Comparison of ENCODE assay signal across 1 cellular context in the genomic region with DNA sequence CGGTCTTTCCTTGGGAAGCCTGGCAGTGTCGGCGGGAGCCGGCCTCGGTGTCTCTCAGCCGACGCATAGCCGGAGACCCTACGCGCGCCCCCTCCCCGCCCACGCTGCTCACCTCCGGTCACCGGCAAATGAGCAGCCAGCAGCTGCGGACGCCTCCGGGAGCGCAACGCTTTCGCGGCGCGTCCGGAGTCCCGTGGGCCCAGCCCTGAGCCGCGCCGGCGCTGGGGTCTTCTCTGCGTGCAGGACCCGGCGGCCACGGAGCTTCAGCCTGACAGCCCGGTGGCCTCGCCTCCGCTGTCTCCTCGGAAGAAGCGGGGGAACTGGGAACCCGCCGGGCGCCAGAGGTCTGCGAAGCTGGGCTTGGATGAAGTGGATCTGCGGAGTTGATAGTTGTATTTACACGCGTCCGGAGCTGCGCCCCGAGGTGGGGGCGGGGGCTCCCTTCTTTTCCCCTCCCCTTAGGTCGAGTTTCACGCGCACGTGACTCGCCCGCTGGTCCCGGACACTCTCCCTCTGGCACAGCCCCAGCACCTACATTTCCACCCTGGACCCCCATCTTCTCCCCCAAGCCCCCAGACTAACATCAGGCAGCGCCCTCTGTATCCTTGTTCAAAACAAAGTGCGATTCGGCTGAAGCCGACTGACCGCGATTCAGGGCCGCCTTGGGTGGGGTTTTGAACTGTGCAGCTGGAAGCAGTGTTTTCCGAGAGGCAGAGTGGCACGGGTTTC.
TF ChIP-seq lines count a peak whose summit lies in the region.

A gene (minus strand): TSS at position 371 of the 729 bp plus-strand sequence. CDS start 1,591 bp downstream, outside the sequence.

TF ChIP-seq in HepG2, 621 proteins besides CTCF, POLR2A, EP300 and RAD21 (continued from another document and continues in another):
- TF ChIP-seq ZSCAN30 (CRISPR knock-in tag; IDR thresholded peaks at IDR 0.05) (0 out of 2 replicates have a peak, but pooled peaks have one; percentile 62), RORA (CRISPR knock-in tag; IDR thresholded peaks at IDR 0.05) (no peak), STAT5B (CRISPR knock-in tag; IDR thresholded peaks at IDR 0.05) (no peak), HDAC6 (IDR thresholded peaks at IDR 0.05; ENCODE audit: low read depth, low read length) (no peak), TAF15 (IDR thresholded peaks at IDR 0.05; ENCODE audit: low read depth, low read length, poor library complexity, severe bottlenecking) (no peak), ZNF382 (CRISPR knock-in tag; IDR thresholded peaks at IDR 0.05; ENCODE audit: borderline replicate concordance) (no peak), ZNF101 (CRISPR knock-in tag; IDR thresholded peaks at IDR 0.05; ENCODE audit: borderline replicate concordance, low read depth) (no peak), ZNF20 (CRISPR knock-in tag; IDR thresholded peaks at IDR 0.05) (peak; percentile 74; the same call in 1 of the 2 replicates), HDAC2 (CRISPR knock-in tag; IDR thresholded peaks at IDR 0.05) (peak; percentile 11; the same call in 1 of the 2 replicates), GZF1 (CRISPR knock-in tag; IDR thresholded peaks at IDR 0.05) (no peak), ZNF746 (CRISPR knock-in tag; IDR thresholded peaks at IDR 0.05) (peak; percentile 52; the same call in 1 of the 2 replicates), TOPORS (CRISPR knock-in tag; IDR thresholded peaks at IDR 0.05) (no peak), ZNF530 (CRISPR knock-in tag; IDR thresholded peaks at IDR 0.05; ENCODE audit: low read depth) (0 out of 2 replicates have a peak, but pooled peaks have one; percentile 70), ZNF788 (CRISPR knock-in tag; IDR thresholded peaks at IDR 0.05; ENCODE audit: borderline replicate concordance) (peak; percentile 50; the same call in 1 of the 2 replicates), KDM3A (CRISPR knock-in tag; IDR thresholded peaks at IDR 0.05; ENCODE audit: low read depth) (0 out of 2 replicates have a peak, but pooled peaks have one; percentile 40), POLR2AphosphoS5 (IDR thresholded peaks at IDR 0.05; ENCODE audit: low read depth, low read length) (peak; percentile 78), TARDBP (CRISPR knock-in tag; IDR thresholded peaks at IDR 0.05) (peak; percentile 58; the same call in 1 of the 2 replicates), DNMT3B (CRISPR knock-in tag; conservative IDR thresholded peaks at IDR 0.05) (0 out of 2 replicates have a peak, but pooled peaks have one; percentile 44), STAG1 (CRISPR knock-in tag; IDR thresholded peaks at IDR 0.05) (no peak), KMT2B (CRISPR knock-in tag; IDR thresholded peaks at IDR 0.05) (peak; percentile 59; the same call in 1 of the 2 replicates), RBM39 (IDR thresholded peaks at IDR 0.05; ENCODE audit: low read depth, low read length, poor library complexity, severe bottlenecking) (peak; percentile 52), SP5 (CRISPR knock-in tag; IDR thresholded peaks at IDR 0.05; ENCODE audit: borderline replicate concordance, low read depth) (peak; percentile 68; the same call in 1 of the 2 replicates), ZNF547 (CRISPR knock-in tag; IDR thresholded peaks at IDR 0.05) (peak; percentile 49; the same call in 1 of the 2 replicates), KLF16 (CRISPR knock-in tag; IDR thresholded peaks at IDR 0.05) (0 out of 4 replicates have a peak, but pooled peaks of 1 of the 2 experiments have one; percentile 49), SOX13 (IDR thresholded peaks at IDR 0.05) (no peak), SOX13 (CRISPR knock-in tag; conservative IDR thresholded peaks at IDR 0.05 in 1 of 2, IDR thresholded peaks at IDR 0.05 in 1 of 2) (peak in 1 of 2 experiments; percentile 54; a peak in 1 of 4 replicates), ZMYM2 (CRISPR knock-in tag; IDR thresholded peaks at IDR 0.05) (no peak), MYC (CRISPR knock-in tag; IDR thresholded peaks at IDR 0.05; ENCODE audit: borderline replicate concordance) (peak; percentile 55; the same call in 1 of the 2 replicates), FOXJ3 (CRISPR knock-in tag; IDR thresholded peaks at IDR 0.05; ENCODE audit: borderline replicate concordance) (peak; percentile 43; the same call in 1 of the 2 replicates), AKAP8 (CRISPR knock-in tag; IDR thresholded peaks at IDR 0.05) (0 out of 2 replicates have a peak, but pooled peaks have one; percentile 48), RFXAP (CRISPR knock-in tag; IDR thresholded peaks at IDR 0.05; ENCODE audit: borderline replicate concordance) (0 out of 2 replicates have a peak, but pooled peaks have one; percentile 21), GTF2F1 (IDR thresholded peaks at IDR 0.05; ENCODE audit: low read length) (no peak)
- TF ChIP-seq, protein P1, sequence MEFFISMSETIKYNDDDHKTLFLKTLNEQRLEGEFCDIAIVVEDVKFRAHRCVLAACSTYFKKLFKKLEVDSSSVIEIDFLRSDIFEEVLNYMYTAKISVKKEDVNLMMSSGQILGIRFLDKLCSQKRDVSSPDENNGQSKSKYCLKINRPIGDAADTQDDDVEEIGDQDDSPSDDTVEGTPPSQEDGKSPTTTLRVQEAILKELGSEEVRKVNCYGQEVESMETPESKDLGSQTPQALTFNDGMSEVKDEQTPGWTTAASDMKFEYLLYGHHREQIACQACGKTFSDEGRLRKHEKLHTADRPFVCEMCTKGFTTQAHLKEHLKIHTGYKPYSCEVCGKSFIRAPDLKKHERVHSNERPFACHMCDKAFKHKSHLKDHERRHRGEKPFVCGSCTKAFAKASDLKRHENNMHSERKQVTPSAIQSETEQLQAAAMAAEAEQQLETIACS (CRISPR knock-in tag; IDR thresholded peaks at IDR 0.05) = peak; percentile 39; the same call in 1 of the 2 replicates
- TF ChIP-seq, protein P2, sequence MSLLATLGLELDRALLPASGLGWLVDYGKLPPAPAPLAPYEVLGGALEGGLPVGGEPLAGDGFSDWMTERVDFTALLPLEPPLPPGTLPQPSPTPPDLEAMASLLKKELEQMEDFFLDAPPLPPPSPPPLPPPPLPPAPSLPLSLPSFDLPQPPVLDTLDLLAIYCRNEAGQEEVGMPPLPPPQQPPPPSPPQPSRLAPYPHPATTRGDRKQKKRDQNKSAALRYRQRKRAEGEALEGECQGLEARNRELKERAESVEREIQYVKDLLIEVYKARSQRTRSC (CRISPR knock-in tag; IDR thresholded peaks at IDR 0.05; ENCODE audit: low read depth) = 0 out of 2 replicates have a peak, but pooled peaks have one; percentile 29
- TF ChIP-seq, protein P3, sequence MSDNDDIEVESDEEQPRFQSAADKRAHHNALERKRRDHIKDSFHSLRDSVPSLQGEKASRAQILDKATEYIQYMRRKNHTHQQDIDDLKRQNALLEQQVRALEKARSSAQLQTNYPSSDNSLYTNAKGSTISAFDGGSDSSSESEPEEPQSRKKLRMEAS (IDR thresholded peaks at IDR 0.05) = peak; percentile 80
- TF ChIP-seq, protein P4, sequence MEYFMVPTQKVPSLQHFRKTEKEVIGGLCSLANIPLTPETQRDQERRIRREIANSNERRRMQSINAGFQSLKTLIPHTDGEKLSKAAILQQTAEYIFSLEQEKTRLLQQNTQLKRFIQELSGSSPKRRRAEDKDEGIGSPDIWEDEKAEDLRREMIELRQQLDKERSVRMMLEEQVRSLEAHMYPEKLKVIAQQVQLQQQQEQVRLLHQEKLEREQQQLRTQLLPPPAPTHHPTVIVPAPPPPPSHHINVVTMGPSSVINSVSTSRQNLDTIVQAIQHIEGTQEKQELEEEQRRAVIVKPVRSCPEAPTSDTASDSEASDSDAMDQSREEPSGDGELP (IDR thresholded peaks at IDR 0.05; ENCODE audit: borderline replicate concordance, low read depth) = peak; percentile 27; the same call in 1 of the 2 replicates
- TF ChIP-seq, protein P5, sequence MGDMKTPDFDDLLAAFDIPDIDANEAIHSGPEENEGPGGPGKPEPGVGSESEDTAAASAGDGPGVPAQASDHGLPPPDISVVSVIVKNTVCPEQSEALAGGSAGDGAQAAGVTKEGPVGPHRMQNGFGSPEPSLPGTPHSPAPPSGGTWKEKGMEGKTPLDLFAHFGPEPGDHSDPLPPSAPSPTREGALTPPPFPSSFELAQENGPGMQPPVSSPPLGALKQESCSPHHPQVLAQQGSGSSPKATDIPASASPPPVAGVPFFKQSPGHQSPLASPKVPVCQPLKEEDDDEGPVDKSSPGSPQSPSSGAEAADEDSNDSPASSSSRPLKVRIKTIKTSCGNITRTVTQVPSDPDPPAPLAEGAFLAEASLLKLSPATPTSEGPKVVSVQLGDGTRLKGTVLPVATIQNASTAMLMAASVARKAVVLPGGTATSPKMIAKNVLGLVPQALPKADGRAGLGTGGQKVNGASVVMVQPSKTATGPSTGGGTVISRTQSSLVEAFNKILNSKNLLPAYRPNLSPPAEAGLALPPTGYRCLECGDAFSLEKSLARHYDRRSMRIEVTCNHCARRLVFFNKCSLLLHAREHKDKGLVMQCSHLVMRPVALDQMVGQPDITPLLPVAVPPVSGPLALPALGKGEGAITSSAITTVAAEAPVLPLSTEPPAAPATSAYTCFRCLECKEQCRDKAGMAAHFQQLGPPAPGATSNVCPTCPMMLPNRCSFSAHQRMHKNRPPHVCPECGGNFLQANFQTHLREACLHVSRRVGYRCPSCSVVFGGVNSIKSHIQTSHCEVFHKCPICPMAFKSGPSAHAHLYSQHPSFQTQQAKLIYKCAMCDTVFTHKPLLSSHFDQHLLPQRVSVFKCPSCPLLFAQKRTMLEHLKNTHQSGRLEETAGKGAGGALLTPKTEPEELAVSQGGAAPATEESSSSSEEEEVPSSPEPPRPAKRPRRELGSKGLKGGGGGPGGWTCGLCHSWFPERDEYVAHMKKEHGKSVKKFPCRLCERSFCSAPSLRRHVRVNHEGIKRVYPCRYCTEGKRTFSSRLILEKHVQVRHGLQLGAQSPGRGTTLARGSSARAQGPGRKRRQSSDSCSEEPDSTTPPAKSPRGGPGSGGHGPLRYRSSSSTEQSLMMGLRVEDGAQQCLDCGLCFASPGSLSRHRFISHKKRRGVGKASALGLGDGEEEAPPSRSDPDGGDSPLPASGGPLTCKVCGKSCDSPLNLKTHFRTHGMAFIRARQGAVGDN (CRISPR knock-in tag; IDR thresholded peaks at IDR 0.05) = peak; percentile 71
- TF ChIP-seq, protein P6, sequence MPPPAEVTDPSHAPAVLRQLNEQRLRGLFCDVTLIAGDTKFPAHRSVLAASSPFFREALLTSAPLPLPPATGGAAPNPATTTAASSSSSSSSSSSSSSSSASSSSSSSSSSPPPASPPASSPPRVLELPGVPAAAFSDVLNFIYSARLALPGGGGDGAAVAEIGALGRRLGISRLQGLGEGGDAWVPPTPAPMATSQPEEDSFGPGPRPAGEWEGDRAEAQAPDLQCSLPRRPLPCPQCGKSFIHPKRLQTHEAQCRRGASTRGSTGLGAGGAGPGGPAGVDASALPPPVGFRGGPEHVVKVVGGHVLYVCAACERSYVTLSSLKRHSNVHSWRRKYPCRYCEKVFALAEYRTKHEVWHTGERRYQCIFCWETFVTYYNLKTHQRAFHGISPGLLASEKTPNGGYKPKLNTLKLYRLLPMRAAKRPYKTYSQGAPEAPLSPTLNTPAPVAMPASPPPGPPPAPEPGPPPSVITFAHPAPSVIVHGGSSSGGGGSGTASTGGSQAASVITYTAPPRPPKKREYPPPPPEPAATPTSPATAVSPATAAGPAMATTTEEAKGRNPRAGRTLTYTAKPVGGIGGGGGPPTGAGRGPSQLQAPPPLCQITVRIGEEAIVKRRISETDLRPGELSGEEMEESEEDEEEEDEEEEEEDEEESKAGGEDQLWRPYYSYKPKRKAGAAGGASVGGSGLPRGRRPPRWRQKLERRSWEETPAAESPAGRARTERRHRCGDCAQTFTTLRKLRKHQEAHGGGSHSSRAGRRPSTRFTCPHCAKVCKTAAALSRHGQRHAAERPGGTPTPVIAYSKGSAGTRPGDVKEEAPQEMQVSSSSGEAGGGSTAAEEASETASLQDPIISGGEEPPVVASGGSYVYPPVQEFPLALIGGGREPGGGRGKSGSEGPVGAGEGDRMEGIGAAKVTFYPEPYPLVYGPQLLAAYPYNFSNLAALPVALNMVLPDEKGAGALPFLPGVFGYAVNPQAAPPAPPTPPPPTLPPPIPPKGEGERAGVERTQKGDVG (CRISPR knock-in tag; IDR thresholded peaks at IDR 0.05; ENCODE audit: borderline replicate concordance) = peak; percentile 10; the same call in 1 of the 2 replicates
- TF ChIP-seq, protein P7, sequence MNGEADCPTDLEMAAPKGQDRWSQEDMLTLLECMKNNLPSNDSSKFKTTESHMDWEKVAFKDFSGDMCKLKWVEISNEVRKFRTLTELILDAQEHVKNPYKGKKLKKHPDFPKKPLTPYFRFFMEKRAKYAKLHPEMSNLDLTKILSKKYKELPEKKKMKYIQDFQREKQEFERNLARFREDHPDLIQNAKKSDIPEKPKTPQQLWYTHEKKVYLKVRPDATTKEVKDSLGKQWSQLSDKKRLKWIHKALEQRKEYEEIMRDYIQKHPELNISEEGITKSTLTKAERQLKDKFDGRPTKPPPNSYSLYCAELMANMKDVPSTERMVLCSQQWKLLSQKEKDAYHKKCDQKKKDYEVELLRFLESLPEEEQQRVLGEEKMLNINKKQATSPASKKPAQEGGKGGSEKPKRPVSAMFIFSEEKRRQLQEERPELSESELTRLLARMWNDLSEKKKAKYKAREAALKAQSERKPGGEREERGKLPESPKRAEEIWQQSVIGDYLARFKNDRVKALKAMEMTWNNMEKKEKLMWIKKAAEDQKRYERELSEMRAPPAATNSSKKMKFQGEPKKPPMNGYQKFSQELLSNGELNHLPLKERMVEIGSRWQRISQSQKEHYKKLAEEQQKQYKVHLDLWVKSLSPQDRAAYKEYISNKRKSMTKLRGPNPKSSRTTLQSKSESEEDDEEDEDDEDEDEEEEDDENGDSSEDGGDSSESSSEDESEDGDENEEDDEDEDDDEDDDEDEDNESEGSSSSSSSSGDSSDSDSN (CRISPR knock-in tag; IDR thresholded peaks at IDR 0.05) = peak; percentile 50
- TF ChIP-seq, protein P8, sequence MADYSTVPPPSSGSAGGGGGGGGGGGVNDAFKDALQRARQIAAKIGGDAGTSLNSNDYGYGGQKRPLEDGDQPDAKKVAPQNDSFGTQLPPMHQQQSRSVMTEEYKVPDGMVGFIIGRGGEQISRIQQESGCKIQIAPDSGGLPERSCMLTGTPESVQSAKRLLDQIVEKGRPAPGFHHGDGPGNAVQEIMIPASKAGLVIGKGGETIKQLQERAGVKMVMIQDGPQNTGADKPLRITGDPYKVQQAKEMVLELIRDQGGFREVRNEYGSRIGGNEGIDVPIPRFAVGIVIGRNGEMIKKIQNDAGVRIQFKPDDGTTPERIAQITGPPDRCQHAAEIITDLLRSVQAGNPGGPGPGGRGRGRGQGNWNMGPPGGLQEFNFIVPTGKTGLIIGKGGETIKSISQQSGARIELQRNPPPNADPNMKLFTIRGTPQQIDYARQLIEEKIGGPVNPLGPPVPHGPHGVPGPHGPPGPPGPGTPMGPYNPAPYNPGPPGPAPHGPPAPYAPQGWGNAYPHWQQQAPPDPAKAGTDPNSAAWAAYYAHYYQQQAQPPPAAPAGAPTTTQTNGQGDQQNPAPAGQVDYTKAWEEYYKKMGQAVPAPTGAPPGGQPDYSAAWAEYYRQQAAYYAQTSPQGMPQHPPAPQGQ (CRISPR knock-in tag; IDR thresholded peaks at IDR 0.05; ENCODE audit: borderline replicate concordance) = no peak
- TF ChIP-seq, protein P9, sequence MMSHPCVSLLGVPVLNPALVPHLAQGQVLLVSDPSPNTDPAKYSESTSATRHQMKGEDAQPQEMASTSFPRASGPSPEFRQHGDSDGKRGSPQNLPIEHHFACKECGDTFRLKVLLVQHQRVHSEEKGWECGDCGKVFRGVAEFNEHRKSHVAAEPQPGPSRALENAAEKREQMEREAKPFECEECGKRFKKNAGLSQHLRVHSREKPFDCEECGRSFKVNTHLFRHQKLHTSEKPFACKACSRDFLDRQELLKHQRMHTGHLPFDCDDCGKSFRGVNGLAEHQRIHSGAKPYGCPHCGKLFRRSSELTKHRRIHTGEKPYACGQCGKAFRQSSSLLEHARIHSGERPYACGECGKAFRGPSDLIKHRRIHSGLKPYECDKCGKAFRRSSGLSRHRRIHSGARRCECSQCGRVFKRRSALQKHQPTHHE (CRISPR knock-in tag; IDR thresholded peaks at IDR 0.05; ENCODE audit: borderline replicate concordance) = no peak; the same call in 1 of the 2 replicates
